21 cellular contexts compared by ENCODE assay signal in the genomic region with DNA sequence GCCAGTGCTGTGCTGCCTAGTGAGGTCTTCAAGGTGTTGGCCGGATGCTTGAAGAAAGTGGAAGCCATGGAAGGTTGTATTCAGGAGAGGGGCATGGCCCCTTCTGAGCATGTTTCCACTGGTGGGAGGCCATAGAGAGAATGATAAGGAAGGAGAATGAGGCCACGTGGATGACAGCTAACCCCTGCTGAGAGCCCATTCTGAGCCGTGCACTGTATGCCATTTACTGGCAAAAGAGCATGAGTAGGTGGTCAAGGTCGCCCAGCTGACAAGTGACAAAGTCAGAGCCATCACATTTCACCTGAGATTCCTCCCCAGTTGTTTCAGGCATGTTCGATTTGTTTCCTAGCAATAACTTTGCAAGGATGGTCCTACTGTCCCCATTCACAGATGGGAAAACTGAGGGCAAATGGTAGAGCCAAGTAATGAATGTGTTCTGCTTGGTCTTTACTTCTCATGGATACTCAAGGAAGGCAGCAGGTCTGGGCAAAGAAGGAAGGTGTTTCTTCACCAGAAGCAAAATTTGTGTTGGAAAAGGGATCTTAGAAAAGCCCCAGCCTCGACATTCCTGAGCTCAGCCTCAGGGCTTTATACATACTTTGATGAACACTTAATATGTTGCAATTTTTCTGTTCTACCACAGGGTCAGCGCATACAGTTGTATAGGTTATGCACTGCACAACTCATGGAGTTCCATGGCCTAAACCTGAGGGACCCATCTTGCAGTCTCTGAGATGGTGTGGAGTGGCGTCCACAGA. TPM values are rescaled to one million over a fixed set of nuclear protein-coding genes. Genes with fewer than 3 reads are reported as not detected.
DNase-seq lines count a peak whose midpoint lies in the region; ATAC-seq, FAIRE-seq and TF ChIP-seq lines count a peak whose summit lies in the region.
"Had no signal": no experiment of that assay in that cellular context is flagged by ENCODE, and none has a peak within 500 bp of the region (broad histone marks: within the 10 kb centered on the region; RNA-seq: fewer than 3 reads in every experiment).

No MANE protein-coding gene starts in this region.

- H3K27ac ChIP-seq in K562 (ENCODE audit: extremely low read depth, low read depth, low read length) (no peak overlapping the region), keratinocyte (ENCODE audit: control insufficient read depth, insufficient read depth, low read length) (no peak overlapping the region), stomach (no peak overlapping the region), GM23338 (ENCODE audit: low read depth) (no peak overlapping the region)
- H3K27ac ChIP-seq in CD8-positive, alpha-beta T cell (ENCODE audit: low read depth, low read length) = no peak overlapping the region
- H3K27ac ChIP-seq: 22Rv1 had no signal

- H4K20me1 ChIP-seq in K562 (replicated peaks; ENCODE audit: control insufficient read depth, insufficient read depth, low read length) (no peaks in the 10 kb centered on the region), keratinocyte (ENCODE audit: control insufficient read depth, extremely low read depth, insufficient read depth, low read length) (no peaks in the 10 kb centered on the region), GM23338 (replicated peaks; ENCODE audit: insufficient read depth) (no peaks in the 10 kb centered on the region)

- 2% methylated on average over 8 of the region's 8 CpGs for WGBS in K562 (ENCODE audit: insufficient coverage, low coverage, missing lambda C conversion rate)
- 82 to 90% (median 84%) methylated on average over 8 of the region's 8 CpGs for WGBS in stomach, 5 donors

- DNase-seq in activated CD8-positive, alpha-beta memory T cell treated with anti-CD3 and anti-CD28 coated beads for 24 hours = peak; percentile 26
- DNase-seq in activated CD8-positive, alpha-beta memory T cell treated with anti-CD3 and anti-CD28 coated beads, Interleukin-2, amount 50 U/mL, for 4 hours = no peak
- DNase-seq in K562 (ENCODE audit: extremely low read depth in 1 of 4, low spot score in 3 of 4) = no peak
- no peak for DNase-seq in keratinocyte (ENCODE audit: low read depth, low spot score)
- DNase-seq in stomach = peak; percentile 13
- no peak for DNase-seq in CD8-positive, alpha-beta T cell
- no peak for DNase-seq in GM23338 (ENCODE audit: low spot score)
- DNase-seq: COR-L47, HFFc6, MG63, NCI-H1048, NCI-H1436, NCI-H2029, NCI-H510A, NCI-H774, SHP77 treated with DMSO at 0.1 percent for 48 hours had no signal

- no peaks in the 10 kb centered on the region for H3K9me2 ChIP-seq in GM23338 (ENCODE audit: insufficient read depth)
- H3K9me2 ChIP-seq: SK-N-SH had no signal

- intact Hi-C loops in K562 (cut with micrococcal nuclease) = no loop called here
- intact Hi-C loops in stomach (cut with DNase I; ENCODE audit: low total_unique reads) = no loop called here
- intact Hi-C loops in CD8-positive, alpha-beta T cell (cut with DNase I, micrococcal nuclease) = no loop called here

- H3K4me2 ChIP-seq in K562 (ENCODE audit: insufficient read depth, low read length) (no peak overlapping the region), keratinocyte (ENCODE audit: control insufficient read depth, extremely low read depth, insufficient read depth, low read depth, low read length) (peak overlapping the region; percentile 33), GM23338 (no peak overlapping the region)
- H3K4me2 ChIP-seq: SK-N-SH had no signal

- no peaks in the 10 kb centered on the region for H3K9me3 Mint-ChIP-seq in CD8-positive, alpha-beta T cell
- H3K9me3 Mint-ChIP-seq in GM23338 = no peaks in the 10 kb centered on the region
- H3K9me3 Mint-ChIP-seq: HFFc6 had no signal

- TF ChIP-seq POLR2A in K562 (conservative IDR thresholded peaks at IDR 0.05) = no peak
- no peak for TF ChIP-seq POLR2A in stomach (IDR thresholded peaks at IDR 0.05)

- dilution Hi-C loops in keratinocyte (cut with MboI; ENCODE audit: extremely low pct_ligation_motif_present, low sequenced_read_pairs) = no loop called here

- POLR2A ChIA-PET in K562 (lab: Yijun Ruan, JAX) = interaction anchor here (0.6 kb wide), 1 partner anchor 31 kb away, joined by 5 read pairs; no protein-coding TSS in a partner anchor
- POLR2A ChIA-PET in CD8-positive, alpha-beta T cell (lab: Charles Lee) = no interaction called here

- H3K4me3 ChIP-seq in K562 (no peak overlapping the region), keratinocyte (ENCODE audit: control insufficient read depth in 2 of 3, extremely low read depth in 1 of 3, insufficient read depth in 2 of 3, low read depth in 1 of 3, low read length in 3 of 3) (no peak overlapping the region), stomach (no peak overlapping the region), GM23338 (no peak overlapping the region)
- H3K4me3 ChIP-seq in CD8-positive, alpha-beta T cell (ENCODE audit: low read depth, low read length) = no peak overlapping the region
- H3K4me3 ChIP-seq: GM12878, MG63 had no signal

- in situ Hi-C loops in K562 (cut with MboI) = no loop called here

- no peaks in the 10 kb centered on the region for H3K36me3 ChIP-seq in K562 (ENCODE audit: control insufficient read depth, insufficient read depth, low read length)
- H3K36me3 ChIP-seq in keratinocyte (ENCODE audit: control insufficient read depth in 2 of 2, extremely low read depth in 1 of 2, insufficient read depth in 2 of 2, low read length in 2 of 2) = no peaks in the 10 kb centered on the region
- no peaks in the 10 kb centered on the region for H3K36me3 ChIP-seq in stomach
- H3K36me3 ChIP-seq in CD8-positive, alpha-beta T cell (ENCODE audit: insufficient read depth, low read length) = no peaks in the 10 kb centered on the region
- no peaks in the 10 kb centered on the region for H3K36me3 ChIP-seq in GM23338 (ENCODE audit: insufficient read depth)
- H3K36me3 ChIP-seq: MG63 had no signal

- no peaks in the 10 kb centered on the region for H3K36me3 Mint-ChIP-seq in CD8-positive, alpha-beta T cell
- no peaks in the 10 kb centered on the region for H3K36me3 Mint-ChIP-seq in GM23338 (ENCODE audit: low read depth)

- H3K9me1 ChIP-seq in K562 (ENCODE audit: control insufficient read depth, insufficient read depth, low read length) = no peaks in the 10 kb centered on the region
- H3K9me1 ChIP-seq in keratinocyte (ENCODE audit: control insufficient read depth, extremely low read depth, insufficient read depth, low read length) = no peaks in the 10 kb centered on the region

- no peak overlapping the region for H3K4me3 Mint-ChIP-seq in CD8-positive, alpha-beta T cell
- no peak overlapping the region for H3K4me3 Mint-ChIP-seq in GM23338
- H3K4me3 Mint-ChIP-seq: HFFc6 had no signal

- H3K79me2 ChIP-seq in K562 (ENCODE audit: control insufficient read depth, insufficient read depth, low read length) (no peaks in the 10 kb centered on the region), keratinocyte (ENCODE audit: control insufficient read depth, insufficient read depth, low read length) (no peaks in the 10 kb centered on the region), GM23338 (replicated peaks; ENCODE audit: insufficient read depth) (no peaks in the 10 kb centered on the region)

- H3K4me1 ChIP-seq in K562 (replicated peaks in 1 of 2; ENCODE audit: control insufficient read depth in 2 of 2, insufficient read depth in 2 of 2, low read length in 2 of 2) = no peaks in the 10 kb centered on the region
- peaks cover 18% of the 10 kb centered on the region for H3K4me1 ChIP-seq in keratinocyte (ENCODE audit: control insufficient read depth, extremely low read depth, insufficient read depth, low read length)
- H3K4me1 ChIP-seq in stomach = no peaks in the 10 kb centered on the region
- no peaks in the 10 kb centered on the region for H3K4me1 ChIP-seq in CD8-positive, alpha-beta T cell (ENCODE audit: insufficient read depth, low read length)
- 0 out of 2 replicates have a peak, but pooled peaks cover 4% of the 10 kb centered on the region for H3K4me1 ChIP-seq in GM23338 (ENCODE audit: insufficient read depth)

- no peaks in the 10 kb centered on the region for H3K27me3 Mint-ChIP-seq in CD8-positive, alpha-beta T cell (ENCODE audit: low read depth)
- H3K27me3 Mint-ChIP-seq in GM23338 (ENCODE audit: insufficient read depth, low read depth, poor library complexity) = peaks cover 11% of the 10 kb centered on the region

- no peak overlapping the region for H3K27ac Mint-ChIP-seq in CD8-positive, alpha-beta T cell
- no peak overlapping the region for H3K27ac Mint-ChIP-seq in GM23338
- H3K27ac Mint-ChIP-seq: HFFc6 had no signal

- CTCF ChIA-PET in K562 (lab: Yijun Ruan, JAX; ENCODE audit: low intra/inter-chr PET ratio) = no interaction called here
- CTCF ChIA-PET in CD8-positive, alpha-beta T cell (lab: Charles Lee) = interaction anchor here (1.7 kb wide), 1 partner anchor 512 kb away, joined by 3 read pairs; a partner anchor contains a TSS

- TF ChIP-seq RAD21 in K562 (CRISPR knock-in tag; conservative IDR thresholded peaks at IDR 0.05 in 1 of 2, IDR thresholded peaks at IDR 0.05 in 1 of 2) = no peak

- FAIRE-seq in K562 (lab: Jason Lieb, UNC) = no peak
- FAIRE-seq in keratinocyte (lab: Jason Lieb, UNC) = peak; percentile 69
- FAIRE-seq: GM12878, H54 had no signal

- H3K9me3 ChIP-seq in K562 (replicated peaks; ENCODE audit: control insufficient read depth, insufficient read depth, low read depth, low read length) (no peaks in the 10 kb centered on the region), keratinocyte (ENCODE audit: control insufficient read depth, low read depth, low read length) (no peaks in the 10 kb centered on the region), stomach (no peaks in the 10 kb centered on the region)
- H3K9me3 ChIP-seq in CD8-positive, alpha-beta T cell (ENCODE audit: low read length) = no peaks in the 10 kb centered on the region
- H3K9me3 ChIP-seq: MG63, SK-N-SH had no signal

- TF ChIP-seq CTCF in K562 (IDR thresholded peaks at IDR 0.05 in 2 of 3, conservative IDR thresholded peaks at IDR 0.05 in 1 of 3; ENCODE audit: insufficient read depth in 2 of 3, low read depth in 1 of 3, low read length in 3 of 3) (no peak), keratinocyte (optimal IDR thresholded peaks at IDR 0.05 in 1 of 3, IDR thresholded peaks at IDR 0.05 in 1 of 3, conservative IDR thresholded peaks at IDR 0.05 in 1 of 3; ENCODE audit: extremely low read depth in 1 of 3, insufficient read depth in 2 of 3, low read length in 3 of 3) (no peak), stomach (IDR thresholded peaks at IDR 0.05) (no peak), GM23338 (conservative IDR thresholded peaks at IDR 0.05; ENCODE audit: low read depth in 2 of 2) (no peak)
- TF ChIP-seq CTCF in CD8-positive, alpha-beta T cell (IDR thresholded peaks at IDR 0.05) = no peak

- BruUV-seq in K562 (replicated peaks; lab: Mats Ljungman, UMichigan) = no TSS peak

- no peak for TF ChIP-seq EP300 in K562 (IDR thresholded peaks at IDR 0.05; ENCODE audit: low read length)
- TF ChIP-seq EP300 in stomach (IDR thresholded peaks at IDR 0.05) = no peak

- H3K9ac ChIP-seq in K562 (ENCODE audit: insufficient read depth in 1 of 2, low read depth in 2 of 2, low read length in 2 of 2) (no peak overlapping the region), keratinocyte (ENCODE audit: control insufficient read depth, extremely low read depth, insufficient read depth, low read length) (no peak overlapping the region)
- H3K9ac ChIP-seq: SK-N-SH had no signal

- no peak overlapping the region for H2AFZ ChIP-seq in K562 (ENCODE audit: low read depth, low read length)
- H2AFZ ChIP-seq in keratinocyte (ENCODE audit: control insufficient read depth, low read length) = no peak overlapping the region
- H2AFZ ChIP-seq in GM23338 = no peak overlapping the region

- H3K27me3 ChIP-seq in K562 (ENCODE audit: control insufficient read depth in 2 of 2, insufficient read depth in 2 of 2, low read length in 2 of 2) (peaks cover 6 to 16% of the 10 kb centered on the region in 2 experiments; a peak in 2 of 5 replicates), keratinocyte (ENCODE audit: control insufficient read depth, extremely low read depth, insufficient read depth, low read length) (no peaks in the 10 kb centered on the region), stomach (no peaks in the 10 kb centered on the region), GM23338 (ENCODE audit: insufficient read depth) (no peaks in the 10 kb centered on the region)
- H3K27me3 ChIP-seq in CD8-positive, alpha-beta T cell (ENCODE audit: insufficient read depth, low read length) = no peaks in the 10 kb centered on the region
- H3K27me3 ChIP-seq: MG63 had no signal

- ATAC-seq in K562 = no peak
- ATAC-seq in GM21360 (IDR thresholded peaks at IDR 0.05; ENCODE audit: unreplicated experiment) = no peak
- ATAC-seq in CD8-positive, alpha-beta T cell = no peak
- ATAC-seq in GM23338 = no peak
- ATAC-seq: GM12878 had no signal

- H3K4me1 Mint-ChIP-seq in CD8-positive, alpha-beta T cell (ENCODE audit: low read depth) = peaks cover 5% of the 10 kb centered on the region
- H3K4me1 Mint-ChIP-seq in GM23338 = peaks cover 22% of the 10 kb centered on the region

- H3F3A ChIP-seq in GM23338 (replicated peaks; ENCODE audit: low read depth) = no peaks in the 10 kb centered on the region

RNA-seq across cellular contexts. Expression of a gene that starts 10.5 kb away (rescaled TPM):
- total RNA-seq in K562 (2011; cell fraction: chromatin; rRNA removed; ENCODE audit: low replicate concordance) = 0.02 TPM in 1 of 2 replicates, not detected in the other
- not detected in 2 replicates for total RNA-seq in K562 (2011; cell fraction: nucleolus; rRNA removed)
- total RNA-seq in K562 (2011; cell fraction: nucleoplasm; rRNA removed) = under 0.01 and 0.08 TPM in 2 replicates
- total RNA-seq in K562 (2014; rRNA removed) (0.04 and 0.18 TPM in 2 replicates), K562 (2014; rRNA removed; fragmentation: Illumina TruSeq; extraction: Trizol) (under 0.01 TPM in 2 replicates), K562 (2015; rRNA removed; fragmentation: Illumina TruSeq; extraction: Trizol) (0.07 and 0.08 TPM in 2 replicates), K562 (2021) (0.22 and 0.24 TPM in 2 replicates), stomach (100 to 1,000 TPM in 1 of 5 donors, 1 to 10 TPM in 4; 1.2 to 284 (median 6.4) TPM)
- polyA plus RNA-seq in K562 (2011; rRNA removed) (under 0.01 and 0.11 TPM in 2 replicates), K562 (2014; fragmentation: Illumina TruSeq; extraction: Trizol) (0.01 and 0.07 TPM in 2 replicates), K562 (2014; fragmentation: Nextera tagmentation; extraction: Ambion mirVana) (not detected), K562 (2014; rRNA removed) (0.04 TPM in 1 of 2 replicates, not detected in the other), keratinocyte (0.54 to 0.62 TPM (median 0.57 TPM) in 3 replicates), stomach (1 to 10 TPM in 2 of 3 donors, under 1 TPM in 1; 0.44 to 2.0 (median 1.5) TPM), GM23338 (2016; fragmentation: Nextera tagmentation; extraction: Ambion mirVana) (2.3 and 2.5 TPM in 2 replicates)
- polyA plus RNA-seq in K562 (2011; cell fraction: cytosol; rRNA removed) = under 0.01 and 0.39 TPM in 2 replicates
- 0.11 and 0.33 TPM in 2 replicates for polyA plus RNA-seq in K562 (2011; cell fraction: nucleus; rRNA removed)
- polyA plus RNA-seq in K562 (2012) = 0.03 and 0.04 TPM in 2 replicates
- polyA minus RNA-seq in K562 (2011; rRNA and poly(A)+ RNA removed) = under 0.01 TPM in 2 replicates
- not detected in 2 replicates for polyA minus RNA-seq in K562 (2011; cell fraction: cytosol; rRNA and poly(A)+ RNA removed)
- polyA minus RNA-seq in K562 (2011; cell fraction: nucleus; rRNA and poly(A)+ RNA removed) = under 0.01 and 0.22 TPM in 2 replicates
- polyA plus RNA-seq in keratinocyte (2011; ENCODE audit: low read depth) = 0.01 TPM
- polyA plus RNA-seq in keratinocyte (2011; cell fraction: cytosol; rRNA removed) = 0.21 and 0.62 TPM in 2 replicates
- 0.56 and 0.65 TPM in 2 replicates for polyA plus RNA-seq in keratinocyte (2011; cell fraction: nucleus; rRNA removed)
- 0.16 and 0.26 TPM in 2 replicates for polyA plus RNA-seq in keratinocyte (2012; ENCODE audit: low replicate concordance)
- polyA minus RNA-seq in keratinocyte = 0.46 to 2.2 TPM (median 0.51 TPM) in 3 replicates
- polyA minus RNA-seq in keratinocyte (2011; cell fraction: cytosol; rRNA and poly(A)+ RNA removed) = 0.38 TPM
- polyA minus RNA-seq in keratinocyte (2011; cell fraction: nucleus; rRNA and poly(A)+ RNA removed) = 0.42 and 0.70 TPM in 2 replicates
- total RNA-seq in CD8-positive, alpha-beta T cell = 1 to 10 TPM; 6.0 to 7.5 TPM
- total RNA-seq in GM23338 (2014; rRNA removed; shearing (Covaris generic)) = 1.6 and 2.1 TPM in 2 replicates
- total RNA-seq: HFFc6 had no signal

Comparison
In these comparisons a context has a peak if more than half of its experiments do, and no peak if none do; other contexts are left out.
1. DNase-seq: peak in activated CD8-positive, alpha-beta memory T cell treated with anti-CD3 and anti-CD28 coated beads for 24 hours (single experiment) and stomach (single experiment); none in activated CD8-positive, alpha-beta memory T cell treated with anti-CD3 and anti-CD28 coated beads, Interleukin-2, amount 50 U/mL, for 4 hours (single experiment), K562 (0 of 4), keratinocyte (single experiment), CD8-positive, alpha-beta T cell (0 of 7) and GM23338 (single experiment).